15 cellular contexts compared by ENCODE assay signal in genomic region chr17:47119746-47120520, GRCh38.
A peak's percentile ranks its signal among the peaks of the same experiment; 100 is the strongest.
DNase-seq lines count a peak whose midpoint lies in the region; ATAC-seq and TF ChIP-seq lines count a peak whose summit lies in the region.
"Had no signal": no experiment of that assay in that cellular context is flagged by ENCODE, and none has a peak within 500 bp of the region (broad histone marks: within the 10 kb centered on the region; RNA-seq: fewer than 3 reads in every experiment).

No MANE protein-coding gene starts in this region.

- H3K9me3 Mint-ChIP-seq in activated naive CD4-positive, alpha-beta T cell treated with anti-CD3 and anti-CD28 coated beads for 36 hours, result no peaks in the 10 kb centered on the region
- no peaks in the 10 kb centered on the region for H3K9me3 Mint-ChIP-seq in activated naive CD4-positive, alpha-beta T cell treated with anti-CD3 and anti-CD28 coated beads, Interleukin-2, amount 10 ng/mL, durations not matched to agents 7 days and 5 days
- no peaks in the 10 kb centered on the region for H3K9me3 Mint-ChIP-seq in stimulated activated naive CD8-positive, alpha-beta T cell treated with anti-CD3 and anti-CD28 coated beads, Interleukin-15, amount 100 ng/mL, for 72 hours
- no peaks in the 10 kb centered on the region for H3K9me3 Mint-ChIP-seq in naive thymus-derived CD4-positive, alpha-beta T cell
- H3K9me3 Mint-ChIP-seq: immature natural killer cell had no signal

- H3K79me2 ChIP-seq in fibroblast of lung (ENCODE audit: control insufficient read depth, insufficient read depth, low read length), result no peaks in the 10 kb centered on the region

- H3K36me3 ChIP-seq in fibroblast of lung (ENCODE audit: control insufficient read depth, insufficient read depth, low read length), result peaks cover 4% of the 10 kb centered on the region
- peaks cover 0 to 12% (median 6%) of the 10 kb centered on the region in 3 experiments for H3K36me3 ChIP-seq in naive thymus-derived CD4-positive, alpha-beta T cell (ENCODE audit: control insufficient read depth in 2 of 3, insufficient read depth in 3 of 3, low read length in 3 of 3)

- peaks cover 3% of the 10 kb centered on the region for H4K20me1 ChIP-seq in fibroblast of lung (ENCODE audit: control insufficient read depth, extremely low read depth, insufficient read depth, low read length)

- no peak overlapping the region for H3K9ac ChIP-seq in fibroblast of lung (ENCODE audit: insufficient read depth, low read length)

- POLR2A ChIA-PET in naive thymus-derived CD4-positive, alpha-beta T cell (lab: Charles Lee), result no interaction called here

- H3K4me3 ChIP-seq in fibroblast of lung (replicated peaks in 1 of 4; ENCODE audit: control extremely low read depth in 1 of 4, insufficient read depth in 1 of 4, low read depth in 3 of 4, low read length in 4 of 4), result no peak overlapping the region
- H3K4me3 ChIP-seq in naive thymus-derived CD4-positive, alpha-beta T cell (ENCODE audit: low read length), result no peak overlapping the region
- H3K4me3 ChIP-seq: upper lobe of left lung had no signal

- H3K27me3 Mint-ChIP-seq in activated naive CD4-positive, alpha-beta T cell treated with anti-CD3 and anti-CD28 coated beads for 36 hours (ENCODE audit: low read depth), result no peaks in the 10 kb centered on the region
- H3K27me3 Mint-ChIP-seq in activated naive CD4-positive, alpha-beta T cell treated with anti-CD3 and anti-CD28 coated beads, Interleukin-2, amount 10 ng/mL, durations not matched to agents 7 days and 5 days, result no peaks in the 10 kb centered on the region
- H3K27me3 Mint-ChIP-seq in stimulated activated naive CD8-positive, alpha-beta T cell treated with anti-CD3 and anti-CD28 coated beads, Interleukin-15, amount 100 ng/mL, for 72 hours, result no peaks in the 10 kb centered on the region
- H3K27me3 Mint-ChIP-seq in naive thymus-derived CD4-positive, alpha-beta T cell, result no peaks in the 10 kb centered on the region

- no peak for DNase-seq in activated naive CD4-positive, alpha-beta T cell treated with anti-CD3 and anti-CD28 coated beads for 36 hours
- no peak for DNase-seq in activated naive CD4-positive, alpha-beta T cell treated with anti-CD3 and anti-CD28 coated beads, Interleukin-2, amount 10 ng/mL, durations not matched to agents 7 days and 5 days
- DNase-seq in RPMI7951 (ENCODE audit: low read depth) (peak; percentile 53), fibroblast of lung (ENCODE audit: low read depth in 2 of 2) (peak; percentile 7 to 88), DMS79 treated with DMSO at 0.1 percent for 48 hours (lab: John Stamatoyannopoulos, UW) (no peak)
- DNase-seq in stimulated activated naive CD8-positive, alpha-beta T cell treated with anti-CD3 and anti-CD28 coated beads, Interleukin-15, amount 100 ng/mL, for 72 hours, result no peak
- no peak for DNase-seq in naive thymus-derived CD4-positive, alpha-beta T cell
- DNase-seq: activated CD8-positive, alpha-beta memory T cell treated with anti-CD3 and anti-CD28 coated beads, Interleukin-2, amount 50 U/mL, for 48 hours; C1 segment of cervical spinal cord; immature natural killer cell; NCI-H82; posterior cingulate gyrus; T-helper 2 cell; upper lobe of left lung had no signal

- CTCF ChIA-PET in activated naive CD4-positive, alpha-beta T cell treated with anti-CD3 and anti-CD28 coated beads for 36 hours (lab: Charles Lee), result interaction anchor here (0.9 kb wide), 1 partner anchor 47 kb away, joined by 3 read pairs; no protein-coding TSS in a partner anchor
- CTCF ChIA-PET in activated naive CD4-positive, alpha-beta T cell treated with anti-CD3 and anti-CD28 coated beads, Interleukin-2, amount 10 ng/mL, durations not matched to agents 7 days and 5 days (lab: Charles Lee), result interaction anchor here (0.6 kb wide), 1 partner anchor 24 kb away, joined by 3 read pairs; no protein-coding TSS in a partner anchor
- CTCF ChIA-PET in naive thymus-derived CD4-positive, alpha-beta T cell (lab: Charles Lee), result no interaction called here

- H3K27ac Mint-ChIP-seq in activated naive CD4-positive, alpha-beta T cell treated with anti-CD3 and anti-CD28 coated beads for 36 hours, result peak overlapping the region; percentile 42
- no peak overlapping the region for H3K27ac Mint-ChIP-seq in activated naive CD4-positive, alpha-beta T cell treated with anti-CD3 and anti-CD28 coated beads, Interleukin-2, amount 10 ng/mL, durations not matched to agents 7 days and 5 days
- H3K27ac Mint-ChIP-seq in stimulated activated naive CD8-positive, alpha-beta T cell treated with anti-CD3 and anti-CD28 coated beads, Interleukin-15, amount 100 ng/mL, for 72 hours, result peak overlapping the region in 1 of 2 donors; percentile 73
- peak overlapping the region in 2 of 9 donors; percentile 3 to 64 for H3K27ac Mint-ChIP-seq in naive thymus-derived CD4-positive, alpha-beta T cell

- peaks cover 12% of the 10 kb centered on the region for H3K4me1 ChIP-seq in fibroblast of lung (ENCODE audit: control insufficient read depth, extremely low read depth, insufficient read depth, low read length)
- no peaks in the 10 kb centered on the region for H3K4me1 ChIP-seq in naive thymus-derived CD4-positive, alpha-beta T cell (ENCODE audit: control insufficient read depth in 2 of 2, insufficient read depth in 2 of 2, low read length in 2 of 2)
- H3K4me1 ChIP-seq: upper lobe of left lung had no signal

- H3K4me2 ChIP-seq in fibroblast of lung (ENCODE audit: extremely low read depth, insufficient read depth, low read length), result no peak overlapping the region

- no peak overlapping the region for H3K27ac ChIP-seq in fibroblast of lung (ENCODE audit: insufficient read depth, low read length)
- H3K27ac ChIP-seq in naive thymus-derived CD4-positive, alpha-beta T cell (ENCODE audit: low read depth, low read length), result no peak overlapping the region
- H3K27ac ChIP-seq: upper lobe of left lung had no signal

- H3K36me3 Mint-ChIP-seq in activated naive CD4-positive, alpha-beta T cell treated with anti-CD3 and anti-CD28 coated beads for 36 hours (ENCODE audit: low read depth), result peaks cover 14% of the 10 kb centered on the region
- H3K36me3 Mint-ChIP-seq in activated naive CD4-positive, alpha-beta T cell treated with anti-CD3 and anti-CD28 coated beads, Interleukin-2, amount 10 ng/mL, durations not matched to agents 7 days and 5 days, result peaks cover 31% of the 10 kb centered on the region
- H3K36me3 Mint-ChIP-seq in naive thymus-derived CD4-positive, alpha-beta T cell, result peaks cover 0 to 16% (median 8%) of the 10 kb centered on the region in 5 donors

- H2AFZ ChIP-seq in fibroblast of lung (ENCODE audit: low read length), result no peak overlapping the region

- intact Hi-C loops in activated naive CD4-positive, alpha-beta T cell treated with anti-CD3 and anti-CD28 coated beads for 36 hours (cut with micrococcal nuclease), result loop anchor here (10.0 kb wide), 1 partner anchor 65 kb away; the partner anchor contains the start of gene CDC27
- intact Hi-C loops in naive thymus-derived CD4-positive, alpha-beta T cell (cut with micrococcal nuclease), result no loop called here

- peaks cover 15% of the 10 kb centered on the region for H3K4me1 Mint-ChIP-seq in activated naive CD4-positive, alpha-beta T cell treated with anti-CD3 and anti-CD28 coated beads for 36 hours (ENCODE audit: low read depth)
- H3K4me1 Mint-ChIP-seq in activated naive CD4-positive, alpha-beta T cell treated with anti-CD3 and anti-CD28 coated beads, Interleukin-2, amount 10 ng/mL, durations not matched to agents 7 days and 5 days, result no peaks in the 10 kb centered on the region
- peaks cover 19% of the 10 kb centered on the region for H3K4me1 Mint-ChIP-seq in stimulated activated naive CD8-positive, alpha-beta T cell treated with anti-CD3 and anti-CD28 coated beads, Interleukin-15, amount 100 ng/mL, for 72 hours
- H3K4me1 Mint-ChIP-seq in naive thymus-derived CD4-positive, alpha-beta T cell, result no peaks in the 10 kb centered on the region
- H3K4me1 Mint-ChIP-seq: immature natural killer cell had no signal

- H3K27me3 ChIP-seq in fibroblast of lung (ENCODE audit: control insufficient read depth, insufficient read depth, low read length), result no peaks in the 10 kb centered on the region
- H3K27me3 ChIP-seq in naive thymus-derived CD4-positive, alpha-beta T cell (ENCODE audit: control insufficient read depth in 2 of 2, insufficient read depth in 2 of 2, low read length in 2 of 2), result no peaks in the 10 kb centered on the region
- H3K27me3 ChIP-seq: upper lobe of left lung had no signal

- H3K4me3 Mint-ChIP-seq in activated naive CD4-positive, alpha-beta T cell treated with anti-CD3 and anti-CD28 coated beads for 36 hours, result no peak overlapping the region
- H3K4me3 Mint-ChIP-seq in activated naive CD4-positive, alpha-beta T cell treated with anti-CD3 and anti-CD28 coated beads, Interleukin-2, amount 10 ng/mL, durations not matched to agents 7 days and 5 days, result no peak overlapping the region
- no peak overlapping the region for H3K4me3 Mint-ChIP-seq in stimulated activated naive CD8-positive, alpha-beta T cell treated with anti-CD3 and anti-CD28 coated beads, Interleukin-15, amount 100 ng/mL, for 72 hours
- H3K4me3 Mint-ChIP-seq in naive thymus-derived CD4-positive, alpha-beta T cell, result no peak overlapping the region
- H3K4me3 Mint-ChIP-seq: immature natural killer cell had no signal

- peak; percentile 84 for ATAC-seq in stimulated activated naive CD8-positive, alpha-beta T cell treated with anti-CD3 and anti-CD28 coated beads, Interleukin-15, amount 100 ng/mL, for 72 hours
- ATAC-seq in naive thymus-derived CD4-positive, alpha-beta T cell, result no peak
- no peak for ATAC-seq in GM18861 (IDR thresholded peaks at IDR 0.05; ENCODE audit: unreplicated experiment)

- no peak for TF ChIP-seq CTCF in fibroblast of lung (conservative IDR thresholded peaks at IDR 0.05 in 1 of 2, IDR thresholded peaks at IDR 0.05 in 1 of 2; ENCODE audit: low read depth in 1 of 2, low read length in 2 of 2)

- H3K9me3 ChIP-seq in fibroblast of lung (ENCODE audit: control insufficient read depth, insufficient read depth, low read depth, low read length), result no peaks in the 10 kb centered on the region
- H3K9me3 ChIP-seq in naive thymus-derived CD4-positive, alpha-beta T cell (ENCODE audit: control insufficient read depth in 2 of 3, low read length in 3 of 3), result no peaks in the 10 kb centered on the region
- H3K9me3 ChIP-seq: upper lobe of left lung had no signal

Comparison
In these comparisons a context has a peak if more than half of its experiments do, and no peak if none do; other contexts are left out.
1. DNase-seq: peak in RPMI7951 (single experiment) and fibroblast of lung (2 of 2); none in activated naive CD4-positive, alpha-beta T cell treated with anti-CD3 and anti-CD28 coated beads for 36 hours (single experiment), activated naive CD4-positive, alpha-beta T cell treated with anti-CD3 and anti-CD28 coated beads, Interleukin-2, amount 10 ng/mL, durations not matched to agents 7 days and 5 days (single experiment), stimulated activated naive CD8-positive, alpha-beta T cell treated with anti-CD3 and anti-CD28 coated beads, Interleukin-15, amount 100 ng/mL, for 72 hours (0 of 2), naive thymus-derived CD4-positive, alpha-beta T cell (0 of 9) and DMS79 treated with DMSO at 0.1 percent for 48 hours (single experiment).